21 cellular contexts compared by ENCODE assay signal in genomic region chr14:69091695-69092094, GRCh38.
"Had no signal": no experiment of that assay in that cellular context is flagged by ENCODE, and none has a peak within 500 bp of the region (broad histone marks: within the 10 kb centered on the region; RNA-seq: fewer than 3 reads in every experiment).

No MANE protein-coding gene starts in this region.

- H3K4me1 Mint-ChIP-seq: activated B cell treated with CpG ODN at 0.5 μM for 24 hours had no signal

- H3K27me3 Mint-ChIP-seq: activated B cell treated with CpG ODN at 0.5 μM for 24 hours; activated CD8-positive, alpha-beta T cell treated with anti-CD3 and anti-CD28 coated beads for 36 hours; activated naive CD4-positive, alpha-beta T cell treated with anti-CD3 and anti-CD28 coated beads, Interleukin-2, amount 10 ng/mL, durations not matched to agents 7 days and 5 days; naive B cell; T-cell had no signal

- H3K27ac Mint-ChIP-seq: activated B cell treated with CpG ODN at 0.5 μM for 24 hours; activated CD8-positive, alpha-beta T cell treated with anti-CD3 and anti-CD28 coated beads for 36 hours; activated naive CD4-positive, alpha-beta T cell treated with anti-CD3 and anti-CD28 coated beads, Interleukin-2, amount 10 ng/mL, durations not matched to agents 7 days and 5 days; T-helper 2 cell treated with Interferon-gamma antibody and Interleukin-4, amounts not matched to agents 5 μg/mL and 100 μg/mL, for 36 hours had no signal

- H3K9me3 Mint-ChIP-seq: activated B cell treated with CpG ODN at 0.5 μM for 24 hours; activated CD8-positive, alpha-beta T cell treated with anti-CD3 and anti-CD28 coated beads for 36 hours; activated naive CD4-positive, alpha-beta T cell treated with anti-CD3 and anti-CD28 coated beads, Interleukin-2, amount 10 ng/mL, durations not matched to agents 7 days and 5 days; naive B cell; T-cell; T-helper 2 cell treated with Interferon-gamma antibody and Interleukin-4, amounts not matched to agents 5 μg/mL and 100 μg/mL, for 36 hours had no signal

- H2AFZ ChIP-seq: parathyroid adenoma had no signal

- H3K9ac ChIP-seq: parathyroid adenoma had no signal

- ATAC-seq: activated CD8-positive, alpha-beta T cell treated with anti-CD3 and anti-CD28 coated beads for 36 hours; gastroesophageal sphincter; left cardiac atrium; left ventricle myocardium superior; T-cell had no signal

- H3K4me3 Mint-ChIP-seq: activated B cell treated with CpG ODN at 0.5 μM for 24 hours; activated CD8-positive, alpha-beta T cell treated with anti-CD3 and anti-CD28 coated beads for 36 hours; activated naive CD4-positive, alpha-beta T cell treated with anti-CD3 and anti-CD28 coated beads, Interleukin-2, amount 10 ng/mL, durations not matched to agents 7 days and 5 days; naive B cell; T-cell; T-helper 2 cell treated with Interferon-gamma antibody and Interleukin-4, amounts not matched to agents 5 μg/mL and 100 μg/mL, for 36 hours had no signal

- H3K9me3 ChIP-seq: gastroesophageal sphincter, right atrium auricular region, spleen, transverse colon had no signal

- H3K4me1 ChIP-seq: parathyroid adenoma had no signal

- H3K4me3 ChIP-seq: gastroesophageal sphincter, right atrium auricular region, spleen, transverse colon had no signal

- H3K27ac ChIP-seq: parathyroid adenoma, right atrium auricular region, spleen had no signal

- H3K27me3 ChIP-seq: gastroesophageal sphincter, right atrium auricular region, spleen, transverse colon had no signal

- DNase-seq: activated B cell treated with CpG ODN at 0.5 μM for 24 hours; activated CD4-positive, alpha-beta T cell treated with anti-CD3 and anti-CD28 coated beads, Interleukin-2, amount 50 U/mL, for 1 hour; activated CD8-positive, alpha-beta T cell treated with anti-CD3 and anti-CD28 coated beads for 36 hours; activated effector memory CD4-positive, alpha-beta T cell treated with anti-CD3 and anti-CD28 coated beads, Interleukin-2, amount 50 U/mL, for 16 hours; activated naive CD4-positive, alpha-beta T cell treated with anti-CD3 and anti-CD28 coated beads, Interleukin-2, amount 10 ng/mL, durations not matched to agents 7 days and 5 days; dermis blood vessel endothelial cell; effector CD4-positive, alpha-beta T cell; head of caudate nucleus; hippocampal formation; left cardiac atrium; left ventricle myocardium superior; naive B cell; nucleus accumbens; spleen; stimulated activated naive CD4-positive, alpha-beta T cell treated with Interleukin-2 at 50 U/mL for 16 hours; T-cell; transverse colon had no signal
